In the genomic region with DNA sequence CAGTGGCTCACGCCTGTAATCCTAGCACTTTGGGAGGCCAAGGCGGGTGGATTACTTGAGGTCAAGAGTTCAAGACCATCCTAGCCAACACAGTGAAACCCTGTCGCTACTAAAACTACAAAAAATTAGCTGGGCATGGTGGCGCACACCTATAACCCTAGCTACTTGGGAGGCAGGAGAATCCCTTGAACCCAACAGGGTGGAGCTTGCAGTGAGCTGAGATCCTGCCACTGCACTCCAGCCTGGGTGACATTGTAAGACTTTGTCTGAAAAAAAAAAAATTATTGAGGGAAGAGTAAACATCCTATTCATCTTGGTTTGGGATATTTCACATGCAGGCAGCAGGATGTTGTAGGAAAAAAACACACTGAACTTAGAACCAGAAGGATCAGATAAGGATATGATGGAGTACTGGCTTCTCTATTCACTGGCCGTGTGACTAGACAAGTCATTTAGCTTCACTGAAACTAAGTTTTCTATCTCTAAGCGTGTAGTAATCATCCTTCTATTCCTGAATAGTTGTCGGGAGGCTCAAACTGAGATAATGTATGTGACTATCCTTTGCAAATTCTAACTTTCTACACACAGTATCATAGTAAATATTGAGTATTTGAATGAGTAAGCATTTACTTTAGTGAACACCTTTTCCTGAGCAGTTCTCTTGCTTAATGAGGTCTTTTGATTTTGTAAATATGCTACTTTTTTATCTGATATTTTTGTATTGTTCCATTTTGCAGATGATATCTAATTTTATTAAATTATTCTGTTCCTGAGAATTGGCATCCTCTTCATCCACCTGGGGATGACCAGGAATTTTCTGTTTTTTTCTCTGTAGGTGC, we compare ENCODE assay signal across 8 cellular contexts. TPM values are rescaled to one million over a fixed set of nuclear protein-coding genes. Genes with fewer than 3 reads are reported as not detected.
DNase-seq lines count a peak whose midpoint lies in the region; ATAC-seq and TF ChIP-seq lines count a peak whose summit lies in the region.

No MANE protein-coding gene starts in this region.

- H3K9me3 ChIP-seq in heart right ventricle (no peaks in the 10 kb centered on the region), lower lobe of right lung (no peaks in the 10 kb centered on the region)

- peak overlapping the region; percentile 61 for H3K4me3 Mint-ChIP-seq in activated T-helper 2 cell treated with anti-CD3 and anti-CD28 coated beads, Interferon-gamma antibody, Interleukin-2, Interleukin-4, amounts not matched to agents 10 μg/mL and 5 μg/mL and 100 μg/mL, durations not matched to agents 14 hours and 24 hours and 36 hours (ENCODE audit: low read depth)

- peaks cover 84% of the 10 kb centered on the region for H3K36me3 Mint-ChIP-seq in activated T-helper 2 cell treated with anti-CD3 and anti-CD28 coated beads, Interferon-gamma antibody, Interleukin-2, Interleukin-4, amounts not matched to agents 10 μg/mL and 5 μg/mL and 100 μg/mL, durations not matched to agents 14 hours and 24 hours and 36 hours (ENCODE audit: low read depth)

- intact Hi-C loops in heart right ventricle (cut with DNase I), result loop anchor here in 1 of 10 donors (2.0 kb wide), 1 partner anchor 18 kb away; a partner anchor contains a TSS
- intact Hi-C loops in Right ventricle myocardium superior (cut with DNase I), result no loop called here
- intact Hi-C loops in activated T-helper 2 cell treated with anti-CD3 and anti-CD28 coated beads, Interferon-gamma antibody, Interleukin-2, Interleukin-4, amounts not matched to agents 10 μg/mL and 5 μg/mL and 100 μg/mL, durations not matched to agents 14 hours and 24 hours and 36 hours (cut with micrococcal nuclease), result loop anchor here (2.0 kb wide), 1 partner anchor 18 kb away; a partner anchor contains a TSS
- intact Hi-C loops in lower lobe of right lung (cut with DNase I), result no loop called here

- peaks cover 85% of the 10 kb centered on the region for H3K4me1 Mint-ChIP-seq in activated T-helper 2 cell treated with anti-CD3 and anti-CD28 coated beads, Interferon-gamma antibody, Interleukin-2, Interleukin-4, amounts not matched to agents 10 μg/mL and 5 μg/mL and 100 μg/mL, durations not matched to agents 14 hours and 24 hours and 36 hours (ENCODE audit: low read depth)

- ATAC-seq in heart right ventricle (peak in 3 of 8 donors; percentile 30 to 45 (median 40)), Right ventricle myocardium superior (ENCODE audit: poor library complexity) (no peak), lower lobe of right lung (no peak), GM21619 (IDR thresholded peaks at IDR 0.05; ENCODE audit: unreplicated experiment) (no peak)

- peak overlapping the region in 9 of 10 donors; percentile 41 to 78 (median 58) for H3K27ac ChIP-seq in heart right ventricle
- peak overlapping the region; percentile 77 for H3K27ac ChIP-seq in lower lobe of right lung
- peak overlapping the region; percentile 2 for H3K27ac ChIP-seq in urinary bladder (ENCODE audit: low read depth)

- H3K4me1 ChIP-seq in heart right ventricle, result peaks cover 17 to 97% (median 79%) of the 10 kb centered on the region in 9 donors
- H3K4me1 ChIP-seq in lower lobe of right lung, result peaks cover 86% of the 10 kb centered on the region
- H3K4me1 ChIP-seq in urinary bladder (ENCODE audit: insufficient read depth), result no peaks in the 10 kb centered on the region

- H3K4me3 ChIP-seq in heart right ventricle, result peak overlapping the region in 1 of 10 donors; percentile 22
- peak overlapping the region; percentile 20 for H3K4me3 ChIP-seq in lower lobe of right lung
- H3K4me3 ChIP-seq in urinary bladder (ENCODE audit: low read depth, low read length), result no peak overlapping the region

- H3K9me3 Mint-ChIP-seq in activated T-helper 2 cell treated with anti-CD3 and anti-CD28 coated beads, Interferon-gamma antibody, Interleukin-2, Interleukin-4, amounts not matched to agents 10 μg/mL and 5 μg/mL and 100 μg/mL, durations not matched to agents 14 hours and 24 hours and 36 hours, result no peaks in the 10 kb centered on the region

- H3K36me3 ChIP-seq in heart right ventricle (peaks cover 0 to 68% (median 27%) of the 10 kb centered on the region in 9 donors), lower lobe of right lung (peaks cover 47% of the 10 kb centered on the region), urinary bladder (ENCODE audit: insufficient read depth) (peaks cover 5% of the 10 kb centered on the region)

- DNase-seq in heart right ventricle (no peak), Right ventricle myocardium superior (no peak), lower lobe of right lung (no peak), HT-29 (ENCODE audit: low spot score) (no peak), NCI-H187 (lab: John Stamatoyannopoulos, UW) (no peak)
- DNase-seq in activated T-helper 2 cell treated with anti-CD3 and anti-CD28 coated beads, Interferon-gamma antibody, Interleukin-2, Interleukin-4, amounts not matched to agents 10 μg/mL and 5 μg/mL and 100 μg/mL, durations not matched to agents 14 hours and 24 hours and 36 hours (ENCODE audit: low spot score), result no peak

- peak overlapping the region; percentile 69 for H3K27ac Mint-ChIP-seq in activated T-helper 2 cell treated with anti-CD3 and anti-CD28 coated beads, Interferon-gamma antibody, Interleukin-2, Interleukin-4, amounts not matched to agents 10 μg/mL and 5 μg/mL and 100 μg/mL, durations not matched to agents 14 hours and 24 hours and 36 hours

- 68 to 69% methylated on average over 7 of the region's 7 CpGs for WGBS in heart right ventricle, 2 donors
- WGBS in urinary bladder, result 73% methylated on average over 7 of the region's 7 CpGs

- no peaks in the 10 kb centered on the region for H3K27me3 Mint-ChIP-seq in activated T-helper 2 cell treated with anti-CD3 and anti-CD28 coated beads, Interferon-gamma antibody, Interleukin-2, Interleukin-4, amounts not matched to agents 10 μg/mL and 5 μg/mL and 100 μg/mL, durations not matched to agents 14 hours and 24 hours and 36 hours (ENCODE audit: low read depth)

- H3K27me3 ChIP-seq in heart right ventricle (no peaks in the 10 kb centered on the region), lower lobe of right lung (ENCODE audit: low read depth) (no peaks in the 10 kb centered on the region)

- TF ChIP-seq CTCF in heart right ventricle (IDR thresholded peaks at IDR 0.05) (no peak), lower lobe of right lung (IDR thresholded peaks at IDR 0.05) (no peak)

RNA-seq across cellular contexts. Expression of a gene that starts 18.1 kb away (rescaled TPM):
- total RNA-seq in heart right ventricle (100 to 1,000 TPM in 2 of 10 donors, 10 to 100 TPM in 8; 46.4 to 157 (median 55.8) TPM), Right ventricle myocardium superior (72.6 TPM), lower lobe of right lung (365 TPM), urinary bladder (154 TPM)
- polyA plus RNA-seq in heart right ventricle (10 to 100 TPM; 25.2 to 93.5 TPM), urinary bladder (273 TPM)
- 512 and 520 TPM in 2 replicates for total RNA-seq in activated T-helper 2 cell treated with anti-CD3 and anti-CD28 coated beads, Interferon-gamma antibody, Interleukin-2, Interleukin-4, amounts not matched to agents 10 μg/mL and 5 μg/mL and 100 μg/mL, durations not matched to agents 14 hours and 24 hours and 36 hours
- 169 and 180 TPM in 2 replicates for total RNA-seq in HT-29 (2014; rRNA removed; shearing (Covaris generic))

RNA-seq across cellular contexts. Expression of a gene that starts 38.4 kb away (rescaled TPM):
- total RNA-seq in heart right ventricle, result 10 to 100 TPM; 32.9 to 71.3 (median 38.5) TPM
- 10 to 100 TPM; 31.5 to 33.1 TPM for polyA plus RNA-seq in heart right ventricle
- 37.7 TPM for total RNA-seq in Right ventricle myocardium superior
- total RNA-seq in activated T-helper 2 cell treated with anti-CD3 and anti-CD28 coated beads, Interferon-gamma antibody, Interleukin-2, Interleukin-4, amounts not matched to agents 10 μg/mL and 5 μg/mL and 100 μg/mL, durations not matched to agents 14 hours and 24 hours and 36 hours, result 87.8 and 92.3 TPM in 2 replicates
- 195 TPM for total RNA-seq in lower lobe of right lung
- total RNA-seq in urinary bladder, result 58.7 TPM
- 102 TPM for polyA plus RNA-seq in urinary bladder
- 56.2 and 67.0 TPM in 2 replicates for total RNA-seq in HT-29 (2014; rRNA removed; shearing (Covaris generic))

Comparison
In these comparisons a context has a peak if more than half of its experiments do, and no peak if none do; other contexts are left out.
1. H3K27ac ChIP-seq: peak in every context shown above with its lines; median percentile 77 in lower lobe of right lung; 58 in heart right ventricle; 2 in urinary bladder.